Comparison of ENCODE assay signal across 19 cellular contexts in the genomic region with DNA sequence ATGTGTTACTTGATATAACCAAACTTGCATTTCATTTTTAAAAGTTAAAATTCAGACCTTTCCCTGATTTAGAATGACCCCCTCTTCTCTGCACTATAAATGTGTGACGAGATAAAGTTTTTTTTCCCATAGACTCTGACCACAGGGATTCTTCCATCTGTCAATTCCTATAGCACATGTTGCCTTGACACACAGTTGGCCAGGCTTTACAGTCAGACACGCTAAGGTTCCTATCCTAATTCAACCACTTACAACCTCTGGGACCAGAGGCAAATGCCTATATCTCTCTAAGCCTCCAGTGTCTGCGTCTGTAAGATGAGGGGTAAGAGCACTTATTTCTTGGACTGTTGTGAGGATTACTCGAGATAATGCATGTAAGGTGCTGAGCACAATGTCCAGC. TPM values are rescaled to one million over a fixed set of nuclear protein-coding genes. Genes with fewer than 3 reads are reported as not detected.
A peak's percentile ranks its signal among the peaks of the same experiment; 100 is the strongest.
DNase-seq lines count a peak whose midpoint lies in the region; ATAC-seq and TF ChIP-seq lines count a peak whose summit lies in the region.
"Had no signal": no experiment of that assay in that cellular context is flagged by ENCODE, and none has a peak within 500 bp of the region (broad histone marks: within the 10 kb centered on the region; RNA-seq: fewer than 3 reads in every experiment).

No MANE protein-coding gene starts in this region.

- H3K27ac ChIP-seq in Panc1 (ENCODE audit: low read length) (peak overlapping the region; percentile 11; the same call in 1 of the 2 replicates), dorsolateral prefrontal cortex (peak overlapping the region in 57 of 59 donors; percentile 4 to 95 (median 85))
- H3K27ac ChIP-seq: C4-2B had no signal

- H3K27me3 ChIP-seq in Panc1 (ENCODE audit: control insufficient read depth, insufficient read depth, low read length) (no peaks in the 10 kb centered on the region), dorsolateral prefrontal cortex (no peaks in the 10 kb centered on the region)
- H3K27me3 ChIP-seq: suprapubic skin had no signal

- peak; percentile 17 for DNase-seq in DMS 273 treated with DMSO at 0.1 percent for 48 hours (lab: John Stamatoyannopoulos, UW)
- DNase-seq in Panc1 (ENCODE audit: low read depth, low spot score): no peak
- DNase-seq in dorsolateral prefrontal cortex: no peak
- DNase-seq in pons (ENCODE audit: low spot score): peak; percentile 34
- DNase-seq in T-helper 9 cell: no peak
- no peak for DNase-seq in NCI-H1105 treated with DMSO at 0.1 percent for 48 hours (lab: John Stamatoyannopoulos, UW)
- DNase-seq: activated B cell treated with CpG ODN at 0.5 μM for 24 hours; activated CD8-positive, alpha-beta memory T cell treated with anti-CD3 and anti-CD28 coated beads, Interleukin-2, amount 50 U/mL, for 4 hours; KBM-7; NCI-H1417; NCI-H345; SW 1271 had no signal

- 0 out of 2 replicates have a peak, but pooled peaks cover 3% of the 10 kb centered on the region for H3K36me3 ChIP-seq in Panc1 (ENCODE audit: control insufficient read depth, insufficient read depth, low read length)

- TF ChIP-seq CTCF in Panc1 (IDR thresholded peaks at IDR 0.05) (no peak), dorsolateral prefrontal cortex (IDR thresholded peaks at IDR 0.05 in 54 of 56, conservative IDR thresholded peaks at IDR 0.05 in 2 of 56; ENCODE audit: low read depth in 1 of 56, partially characterized antibody in 56 of 56) (no peak)

- in situ Hi-C loops in Panc1 (cut with HindIII; ENCODE audit: low pct_unique_long_range_greater_than_20kb, low sequenced_read_pairs): no loop called here

- ATAC-seq in Panc1 (0 out of 2 replicates have a peak, but pooled peaks have one; percentile 9), HG03565 (IDR thresholded peaks at IDR 0.05; ENCODE audit: unreplicated experiment) (no peak), GM18870 (IDR thresholded peaks at IDR 0.05; ENCODE audit: unreplicated experiment) (no peak)

- no peaks in the 10 kb centered on the region for H3K9me3 ChIP-seq in Panc1 (ENCODE audit: control insufficient read depth, insufficient read depth, low read depth, low read length)
- H3K9me3 ChIP-seq: suprapubic skin had no signal

- no TSS peak for BruUV-seq in Panc1 (replicated peaks; lab: Mats Ljungman, UMichigan)

- intact Hi-C loops in Panc1 (cut with micrococcal nuclease; ENCODE audit: unreplicated experiment) (no loop called here), dorsolateral prefrontal cortex (cut with DNase I) (no loop called here)

- CTCF ChIA-PET in Panc1 (lab: Charles Lee): no interaction called here

- POLR2A ChIA-PET in Panc1 (lab: Charles Lee): no interaction called here

- no peaks in the 10 kb centered on the region; the same call in none of the 2 replicates for H3K4me1 ChIP-seq in Panc1 (ENCODE audit: control insufficient read depth, insufficient read depth, low read length)

- H3K4me3 ChIP-seq in Panc1 (ENCODE audit: low read depth in 2 of 2, low read length in 2 of 2) (no peak overlapping the region), dorsolateral prefrontal cortex (no peak overlapping the region)
- H3K4me3 ChIP-seq: suprapubic skin had no signal

RNA-seq across cellular contexts. Expression of a gene that starts 40.6 kb away (rescaled TPM):
- total RNA-seq in Panc1 (2021; ENCODE audit: unreplicated experiment) (not detected), dorsolateral prefrontal cortex (100 to 1,000 TPM in 6 of 120 experiments, 10 to 100 TPM in 114; 14.6 to 125 (median 65.5) TPM)
- polyA plus RNA-seq in Panc1 (2012; ENCODE audit: insufficient read length): 0.05 TPM
- total RNA-seq: activated B cell treated with CpG ODN at 0.5 μM for 24 hours, mesothelial cell of epicardium, posterior vena cava had no signal

RNA-seq across cellular contexts. Expression of a gene that starts 54.6 kb away (rescaled TPM):
- total RNA-seq in Panc1 (2021; ENCODE audit: unreplicated experiment) (not detected), dorsolateral prefrontal cortex (not detected)
- not detected for polyA plus RNA-seq in Panc1 (2012; ENCODE audit: insufficient read length)
- total RNA-seq: activated B cell treated with CpG ODN at 0.5 μM for 24 hours, endothelial cell of umbilical vein, mesothelial cell of epicardium, posterior vena cava had no signal
- polyA plus RNA-seq: endothelial cell of umbilical vein had no signal

Comparison
In these comparisons a context has a peak if more than half of its experiments do, and no peak if none do; other contexts are left out.
1. DNase-seq: peak in DMS 273 treated with DMSO at 0.1 percent for 48 hours (single experiment) and pons (single experiment); none in Panc1 (single experiment), dorsolateral prefrontal cortex (0 of 10), T-helper 9 cell (single experiment) and NCI-H1105 treated with DMSO at 0.1 percent for 48 hours (single experiment).
2. RNA of a gene that starts 40.6 kb away (total RNA-seq): 14.6 to 125 TPM in dorsolateral prefrontal cortex; not detected in Panc1 (single experiment); every median in the first group is over 10 times any median in the second.